Comparison of ENCODE assay signal across 2 cellular contexts in genomic region chr6:105819774-105820173, GRCh38.
A peak's percentile ranks its signal among the peaks of the same experiment; 100 is the strongest.
TF ChIP-seq lines count a peak whose summit lies in the region.

No MANE protein-coding gene starts in this region.

TF ChIP-seq in IMR-90, 13 proteins besides CTCF, POLR2A, EP300 and RAD21:
- TF ChIP-seq USF2 (IDR thresholded peaks at IDR 0.05; ENCODE audit: low read depth, low read length) (no peak), FOS (IDR thresholded peaks at IDR 0.05; ENCODE audit: low read depth, low read length) (no peak), MAFK (IDR thresholded peaks at IDR 0.05; ENCODE audit: low read depth, low read length) (no peak), MXI1 (IDR thresholded peaks at IDR 0.05; ENCODE audit: borderline replicate concordance, low read depth, low read length) (no peak), SMC3 (IDR thresholded peaks at IDR 0.05; ENCODE audit: low read depth, low read length) (no peak), BHLHE40 (IDR thresholded peaks at IDR 0.05; ENCODE audit: low read depth, low read length) (no peak), RFX5 (IDR thresholded peaks at IDR 0.05; ENCODE audit: low read depth, low read length) (no peak), RCOR1 (IDR thresholded peaks at IDR 0.05; ENCODE audit: insufficient replicate concordance, low read length) (no peak), NFE2L2 (IDR thresholded peaks at IDR 0.05; ENCODE audit: low read depth, low read length) (no peak), CEBPB (IDR thresholded peaks at IDR 0.05; ENCODE audit: low read depth, low read length) (no peak), ELK1 (IDR thresholded peaks at IDR 0.05; ENCODE audit: borderline replicate concordance, low read depth, low read length) (no peak), CHD1 (IDR thresholded peaks at IDR 0.05; ENCODE audit: low read depth, low read length) (no peak), MAZ (IDR thresholded peaks at IDR 0.05; ENCODE audit: borderline replicate concordance, low read depth, low read length) (no peak)

TF ChIP-seq in K562, 482 proteins besides CTCF, POLR2A, EP300 and RAD21:
- TF ChIP-seq MCM3 (IDR thresholded peaks at IDR 0.05), result 0 out of 2 replicates have a peak, but pooled peaks have one; percentile 16
- no peak for TF ChIP-seq PHTF2 (CRISPR knock-in tag; IDR thresholded peaks at IDR 0.05)
